In the genomic region with DNA sequence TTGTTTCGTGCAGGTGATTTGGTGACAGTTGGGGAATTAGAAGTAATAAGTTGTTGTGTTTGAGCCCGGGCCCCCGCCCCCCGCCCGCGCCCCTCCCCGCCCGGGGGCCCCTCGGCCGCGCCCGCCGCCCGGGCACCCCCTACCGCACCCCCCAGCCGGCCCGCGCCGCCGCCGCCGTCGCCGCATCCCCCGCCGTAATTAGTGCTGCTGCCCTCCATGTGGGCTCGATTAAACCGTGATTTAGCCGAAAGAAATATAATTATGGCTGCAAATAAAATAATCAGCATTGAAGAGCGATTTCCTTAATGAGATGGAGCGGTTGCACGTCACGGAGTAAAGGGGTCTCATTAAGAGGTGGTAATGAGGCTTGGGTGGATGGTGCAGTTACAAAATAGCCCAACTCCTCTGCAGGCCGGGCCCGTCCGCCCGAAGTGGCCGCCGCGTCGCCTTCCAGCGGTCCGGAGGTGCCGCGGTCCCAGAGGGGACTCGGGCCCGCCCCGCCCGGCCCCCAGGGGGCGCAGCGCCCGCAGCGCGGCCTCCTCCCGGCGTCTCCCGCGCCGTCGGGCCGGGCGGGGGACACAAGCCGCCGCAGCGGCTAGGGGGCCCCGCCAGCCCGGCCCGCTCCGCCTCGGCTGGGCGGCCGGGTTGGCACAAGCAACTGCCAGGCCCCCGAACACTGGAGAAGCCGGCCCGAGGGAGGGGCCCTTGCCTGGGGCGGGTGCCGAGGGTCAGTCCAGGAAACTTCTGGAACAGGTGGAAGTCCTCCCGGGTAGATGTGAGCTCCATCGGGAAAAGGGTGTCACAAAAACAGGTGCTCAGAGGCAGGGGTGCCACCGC, we compare ENCODE assay signal across 1 cellular context.
A peak's percentile ranks its signal among the peaks of the same experiment; 100 is the strongest.
TF ChIP-seq lines count a peak whose summit lies in the region.

No MANE protein-coding gene starts in this region.

TF ChIP-seq in GM12878, 131 proteins besides CTCF, POLR2A, EP300 and RAD21 (continued from another document):
- TF ChIP-seq, protein P1, sequence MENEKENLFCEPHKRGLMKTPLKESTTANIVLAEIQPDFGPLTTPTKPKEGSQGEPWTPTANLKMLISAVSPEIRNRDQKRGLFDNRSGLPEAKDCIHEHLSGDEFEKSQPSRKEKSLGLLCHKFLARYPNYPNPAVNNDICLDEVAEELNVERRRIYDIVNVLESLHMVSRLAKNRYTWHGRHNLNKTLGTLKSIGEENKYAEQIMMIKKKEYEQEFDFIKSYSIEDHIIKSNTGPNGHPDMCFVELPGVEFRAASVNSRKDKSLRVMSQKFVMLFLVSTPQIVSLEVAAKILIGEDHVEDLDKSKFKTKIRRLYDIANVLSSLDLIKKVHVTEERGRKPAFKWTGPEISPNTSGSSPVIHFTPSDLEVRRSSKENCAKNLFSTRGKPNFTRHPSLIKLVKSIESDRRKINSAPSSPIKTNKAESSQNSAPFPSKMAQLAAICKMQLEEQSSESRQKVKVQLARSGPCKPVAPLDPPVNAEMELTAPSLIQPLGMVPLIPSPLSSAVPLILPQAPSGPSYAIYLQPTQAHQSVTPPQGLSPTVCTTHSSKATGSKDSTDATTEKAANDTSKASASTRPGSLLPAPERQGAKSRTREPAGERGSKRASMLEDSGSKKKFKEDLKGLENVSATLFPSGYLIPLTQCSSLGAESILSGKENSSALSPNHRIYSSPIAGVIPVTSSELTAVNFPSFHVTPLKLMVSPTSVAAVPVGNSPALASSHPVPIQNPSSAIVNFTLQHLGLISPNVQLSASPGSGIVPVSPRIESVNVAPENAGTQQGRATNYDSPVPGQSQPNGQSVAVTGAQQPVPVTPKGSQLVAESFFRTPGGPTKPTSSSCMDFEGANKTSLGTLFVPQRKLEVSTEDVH (IDR thresholded peaks at IDR 0.05; ENCODE audit: low read depth, partially characterized antibody): no peak
- TF ChIP-seq NR2F1 (conservative IDR thresholded peaks at IDR 0.05) (0 out of 2 replicates have a peak, but pooled peaks have one; percentile 44), SMC3 (IDR thresholded peaks at IDR 0.05; ENCODE audit: borderline replicate concordance, low read length) (peak; percentile 55)
- TF ChIP-seq, protein P2, sequence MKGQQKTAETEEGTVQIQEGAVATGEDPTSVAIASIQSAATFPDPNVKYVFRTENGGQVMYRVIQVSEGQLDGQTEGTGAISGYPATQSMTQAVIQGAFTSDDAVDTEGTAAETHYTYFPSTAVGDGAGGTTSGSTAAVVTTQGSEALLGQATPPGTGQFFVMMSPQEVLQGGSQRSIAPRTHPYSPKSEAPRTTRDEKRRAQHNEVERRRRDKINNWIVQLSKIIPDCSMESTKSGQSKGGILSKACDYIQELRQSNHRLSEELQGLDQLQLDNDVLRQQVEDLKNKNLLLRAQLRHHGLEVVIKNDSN (IDR thresholded peaks at IDR 0.05; ENCODE audit: borderline replicate concordance, extremely low read length, insufficient read depth, low read depth, low read length): no peak
